ENCODE assay signal across 17 cellular contexts in the genomic region with DNA sequence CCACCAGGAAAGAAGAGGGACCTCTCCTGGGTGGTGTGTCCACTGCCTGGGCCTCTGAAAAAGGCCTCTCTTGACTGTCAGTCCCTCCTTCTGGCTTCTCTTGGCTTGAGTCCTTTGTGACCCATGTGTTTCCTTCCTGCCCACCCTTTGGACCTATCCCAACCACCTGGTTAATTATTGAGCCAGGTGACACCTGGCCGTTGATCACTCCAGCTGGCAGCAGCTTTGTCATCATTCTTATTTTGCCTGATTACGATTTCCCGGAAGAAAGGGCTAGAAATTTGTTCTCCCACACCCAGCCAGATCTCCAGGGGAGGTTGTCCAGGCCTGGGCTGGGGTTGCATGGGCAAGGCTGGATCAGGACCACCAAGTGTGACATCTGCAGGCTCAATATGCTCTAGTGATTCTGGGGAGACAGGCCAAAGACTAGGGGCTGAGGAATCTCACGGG. TPM values are rescaled to one million over a fixed set of nuclear protein-coding genes. Genes with fewer than 3 reads are reported as not detected.
DNase-seq lines count a peak whose midpoint lies in the region; ATAC-seq, FAIRE-seq and TF ChIP-seq lines count a peak whose summit lies in the region.
"Had no signal": no experiment of that assay in that cellular context is flagged by ENCODE, and none has a peak within 500 bp of the region (broad histone marks: within the 10 kb centered on the region; RNA-seq: fewer than 3 reads in every experiment).

No MANE protein-coding gene starts in this region.

- no peak for ATAC-seq in HG03039 (IDR thresholded peaks at IDR 0.05; ENCODE audit: unreplicated experiment)
- ATAC-seq: heart right ventricle had no signal

- peak; percentile 91 for DNase-seq in HT-29 (ENCODE audit: low spot score)
- DNase-seq in NCI-H774 (lab: John Stamatoyannopoulos, UW), result peak; percentile 64
- DNase-seq in kidney, result no peak
- peak; percentile 97 for DNase-seq in small intestine
- DNase-seq in SHP77 (lab: John Stamatoyannopoulos, UW), result no peak
- DNase-seq in left ventricle myocardium inferior, result no peak
- DNase-seq: activated CD4-positive, alpha-beta T cell treated with anti-CD3 and anti-CD28 coated beads, Interleukin-2, amount 50 U/mL, for 1 hour; activated T-cell treated with anti-CD3 and anti-CD28 coated beads, Interleukin-2, amount 50 U/mL, for 24 hours; GM23248; heart right ventricle; kidney glomerular epithelial cell; naive B cell; NCI-H2107; T1000 had no signal

- WGBS in small intestine, 3 donors, result 16 to 52% (median 27%) methylated on average over 4 of the region's 4 CpGs

- peak overlapping the region; percentile 64 to 79 for H3K27ac ChIP-seq in kidney (ENCODE audit: low read depth in 2 of 2, low read length in 2 of 2)
- H3K27ac ChIP-seq in small intestine (ENCODE audit: low read depth in 1 of 2, low read length in 1 of 2), result peak overlapping the region; percentile 82 to 95
- H3K27ac ChIP-seq in left ventricle myocardium inferior (replicated peaks), result no peak overlapping the region
- H3K27ac ChIP-seq: GM23248, heart right ventricle had no signal

- H3K4me1 ChIP-seq in kidney (ENCODE audit: control insufficient read depth in 1 of 2, insufficient read depth in 1 of 2, low read depth in 1 of 2, low read length in 2 of 2), result peaks cover 24 to 27% of the 10 kb centered on the region in 2 donors
- H3K4me1 ChIP-seq in small intestine (ENCODE audit: control insufficient read depth in 2 of 2, insufficient read depth in 1 of 2, low read depth in 1 of 2, low read length in 1 of 2), result peaks cover 11% of the 10 kb centered on the region in 2 donors
- peaks cover 29% of the 10 kb centered on the region for H3K4me1 ChIP-seq in left ventricle myocardium inferior

- peak overlapping the region in 1 of 2 donors; percentile 12 for H3K4me3 ChIP-seq in kidney (ENCODE audit: low read length in 2 of 2)
- H3K4me3 ChIP-seq in small intestine (ENCODE audit: low read depth in 1 of 2, low read length in 2 of 2), result no peak overlapping the region
- H3K4me3 ChIP-seq in left ventricle myocardium inferior, result no peak overlapping the region
- H3K4me3 ChIP-seq: dorsolateral prefrontal cortex, GM23248, heart right ventricle had no signal

- H3K9ac ChIP-seq in kidney (ENCODE audit: low read length in 2 of 2), result no peak overlapping the region
- H3K9ac ChIP-seq: GM23248 had no signal

- FAIRE-seq in kidney (lab: Jason Lieb, UNC), result no peak
- no peak for FAIRE-seq in small intestine (lab: Jason Lieb, UNC)
- FAIRE-seq: HTR-8/SVneo had no signal

- TF ChIP-seq CTCF in kidney (IDR thresholded peaks at IDR 0.05; ENCODE audit: borderline replicate concordance, extremely low read depth, insufficient read depth) (no peak), left ventricle myocardium inferior (IDR thresholded peaks at IDR 0.05; ENCODE audit: borderline replicate concordance) (no peak)

- intact Hi-C loops in kidney (cut with DNase I), result no loop called here
- intact Hi-C loops in left ventricle myocardium inferior (cut with micrococcal nuclease), result no loop called here

- H3K27me3 ChIP-seq in small intestine (ENCODE audit: control insufficient read depth in 2 of 2, insufficient read depth in 2 of 2, low read length in 2 of 2), result no peaks in the 10 kb centered on the region
- H3K27me3 ChIP-seq in left ventricle myocardium inferior (ENCODE audit: low read depth), result no peaks in the 10 kb centered on the region
- H3K27me3 ChIP-seq: dorsolateral prefrontal cortex, heart right ventricle had no signal

- H3K9me3 ChIP-seq in kidney (ENCODE audit: control insufficient read depth in 1 of 2, low read length in 2 of 2) (peaks cover 0 to 5% of the 10 kb centered on the region in 2 donors), small intestine (ENCODE audit: control insufficient read depth, low read depth) (no peaks in the 10 kb centered on the region), left ventricle myocardium inferior (replicated peaks) (peaks cover 23% of the 10 kb centered on the region)

- H3K36me3 ChIP-seq in kidney (ENCODE audit: control insufficient read depth in 1 of 2, insufficient read depth in 2 of 2, low read length in 2 of 2) (no peaks in the 10 kb centered on the region), small intestine (ENCODE audit: control insufficient read depth in 2 of 2, insufficient read depth in 2 of 2, low read length in 2 of 2) (no peaks in the 10 kb centered on the region), left ventricle myocardium inferior (no peaks in the 10 kb centered on the region)

RNA-seq across cellular contexts. Expression of gene CSF1, which starts 24.8 kb away (rescaled TPM):
- total RNA-seq in HT-29 (2014; rRNA removed; shearing (Covaris generic)), result 0.68 and 5.4 TPM in 2 replicates
- 33.8 TPM for total RNA-seq in kidney
- polyA plus RNA-seq in kidney (ENCODE audit: insufficient read depth, low read depth, low replicate concordance), result 11.1 TPM
- polyA plus RNA-seq in small intestine, result 10 to 100 TPM in 1 of 3 donors, 1 to 10 TPM in 1, under 1 TPM in 1; 0.89 to 15.5 (median 1.1) TPM
- 13.9 TPM for total RNA-seq in left ventricle myocardium inferior

RNA-seq across cellular contexts. Expression of gene AHCYL1, which starts 49.1 kb away (rescaled TPM):
- total RNA-seq in HT-29 (2014; rRNA removed; shearing (Covaris generic)), result 45.6 and 48.7 TPM in 2 replicates
- total RNA-seq in kidney (125 TPM), left ventricle myocardium inferior (45.2 TPM)
- polyA plus RNA-seq in kidney (ENCODE audit: insufficient read depth, low read depth, low replicate concordance) (103 TPM), small intestine (100 to 1,000 TPM in 2 of 3 donors, 10 to 100 TPM in 1; 67.6 to 159 (median 111) TPM)

Comparison
In these comparisons a context has a peak if more than half of its experiments do, and no peak if none do; other contexts are left out.
1. DNase-seq: peak in HT-29 (single experiment), NCI-H774 (single experiment) and small intestine (single experiment); none in kidney (single experiment), SHP77 (0 of 2) and left ventricle myocardium inferior (single experiment).